Comparison of ENCODE assay signal across 16 cellular contexts in the genomic region with DNA sequence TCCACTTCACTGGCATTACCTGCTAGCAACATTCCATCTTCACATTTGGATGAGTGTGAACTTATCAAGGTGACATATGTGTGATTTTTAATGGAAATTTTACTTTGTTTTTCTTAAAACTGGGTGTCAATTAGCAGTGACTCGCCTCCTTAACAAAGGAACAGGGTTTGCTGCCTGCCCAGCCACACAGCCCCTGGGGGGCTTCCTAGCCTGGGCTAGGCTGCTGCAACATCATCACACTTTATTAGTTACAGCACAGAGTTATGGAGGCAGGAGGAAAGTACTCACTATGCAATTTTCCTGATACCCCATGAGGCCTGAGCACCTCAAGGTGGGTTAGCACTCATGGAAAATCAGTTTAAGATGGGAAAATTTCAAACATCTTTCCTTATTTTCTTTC.
DNase-seq lines count a peak whose midpoint lies in the region; ATAC-seq and TF ChIP-seq lines count a peak whose summit lies in the region.
"Had no signal": no experiment of that assay in that cellular context is flagged by ENCODE, and none has a peak within 500 bp of the region (broad histone marks: within the 10 kb centered on the region; RNA-seq: fewer than 3 reads in every experiment).

No MANE protein-coding gene starts in this region.

- H3K27ac ChIP-seq in OCI-LY1 (ENCODE audit: low read depth, low read length, poor library complexity, severe bottlenecking) = no peak overlapping the region
- H3K27ac ChIP-seq: C4-2B, HL-60 had no signal

- H3K4me3 ChIP-seq in OCI-LY1 (ENCODE audit: low read depth, low read length, poor library complexity, severe bottlenecking) = peak overlapping the region; percentile 16
- H3K4me3 ChIP-seq: HAP-1 had no signal

- TF ChIP-seq CTCF in OCI-LY1 (IDR thresholded peaks at IDR 0.05; ENCODE audit: low read length) (no peak), glutamatergic neuron (IDR thresholded peaks at IDR 0.05; ENCODE audit: partially characterized antibody, unreplicated experiment) (no peak)

- no peak overlapping the region for H3K27ac Mint-ChIP-seq in glutamatergic neuron (ENCODE audit: unreplicated experiment)
- H3K27ac Mint-ChIP-seq: CD4-positive, alpha-beta memory T cell; IgD-negative memory B cell had no signal

- no peaks in the 10 kb centered on the region for H3K27me3 Mint-ChIP-seq in glutamatergic neuron (ENCODE audit: unreplicated experiment)
- H3K27me3 Mint-ChIP-seq: CD4-positive, alpha-beta memory T cell; IgD-negative memory B cell had no signal

- peaks cover 39% of the 10 kb centered on the region for H3K4me1 ChIP-seq in OCI-LY1 (ENCODE audit: insufficient read depth, low read length, severe bottlenecking)
- H3K4me1 ChIP-seq: HAP-1 had no signal

- H3K27me3 ChIP-seq in OCI-LY1 (ENCODE audit: insufficient read depth, low read length) = no peaks in the 10 kb centered on the region

- H3K36me3 ChIP-seq in OCI-LY1 (ENCODE audit: insufficient read depth, low read length) = peaks cover 36% of the 10 kb centered on the region
- H3K36me3 ChIP-seq: HAP-1 had no signal

- no peaks in the 10 kb centered on the region for H3K79me2 ChIP-seq in OCI-LY1 (ENCODE audit: insufficient read depth, low read length)

- H3K9me3 ChIP-seq in OCI-LY1 (ENCODE audit: low read length) = no peaks in the 10 kb centered on the region
- H3K9me3 ChIP-seq: HAP-1 had no signal

- no peak overlapping the region for H2AFZ ChIP-seq in OCI-LY1 (ENCODE audit: low read length)

- no peak overlapping the region; the same call in 1 of the 2 replicates for H3K9ac ChIP-seq in OCI-LY1 (ENCODE audit: low read length)

- H3K4me3 Mint-ChIP-seq in glutamatergic neuron (ENCODE audit: unreplicated experiment) = no peak overlapping the region
- H3K4me3 Mint-ChIP-seq: CD4-positive, alpha-beta memory T cell; IgD-negative memory B cell had no signal

- H3K4me1 Mint-ChIP-seq in glutamatergic neuron (ENCODE audit: low read depth, unreplicated experiment) = peaks cover 3% of the 10 kb centered on the region
- H3K4me1 Mint-ChIP-seq: CD4-positive, alpha-beta memory T cell; IgD-negative memory B cell had no signal

- ATAC-seq in HG03159 (IDR thresholded peaks at IDR 0.05; ENCODE audit: unreplicated experiment) (no peak), GM18909 (IDR thresholded peaks at IDR 0.05; ENCODE audit: poor library complexity, unreplicated experiment) (no peak)

- no peaks in the 10 kb centered on the region for H3F3A ChIP-seq in OCI-LY1 (ENCODE audit: insufficient read depth, low read length)

- H3K4me2 ChIP-seq in OCI-LY1 (ENCODE audit: low read length) = peak overlapping the region; percentile 7; the same call in 1 of the 2 replicates

- no peaks in the 10 kb centered on the region for H4K20me1 ChIP-seq in OCI-LY1 (ENCODE audit: insufficient read depth, low read length)

- DNase-seq in ELF-1 (ENCODE audit: low read depth, low spot score) (peak; percentile 13), glutamatergic neuron (peak; percentile 20), NCI-H1694 treated with DMSO at 0.1 percent for 48 hours (lab: John Stamatoyannopoulos, UW) (no peak), HT-29 (ENCODE audit: low spot score) (no peak)
- DNase-seq: ACHN; CD4-positive, alpha-beta memory T cell; DMS79; GOT3; KG1 had no signal

- H3K36me3 Mint-ChIP-seq in glutamatergic neuron (ENCODE audit: unreplicated experiment) = no peaks in the 10 kb centered on the region
- H3K36me3 Mint-ChIP-seq: CD4-positive, alpha-beta memory T cell; IgD-negative memory B cell had no signal

- H3K9me3 Mint-ChIP-seq in glutamatergic neuron (ENCODE audit: unreplicated experiment) = no peaks in the 10 kb centered on the region

- no peaks in the 10 kb centered on the region for H3K9me2 ChIP-seq in OCI-LY1 (ENCODE audit: low read depth, low read length)

Comparison
In these comparisons a context has a peak if more than half of its experiments do, and no peak if none do; other contexts are left out.
1. DNase-seq: peak in ELF-1 (single experiment) and glutamatergic neuron (single experiment); none in NCI-H1694 treated with DMSO at 0.1 percent for 48 hours (single experiment) and HT-29 (single experiment).